In the genomic region with DNA sequence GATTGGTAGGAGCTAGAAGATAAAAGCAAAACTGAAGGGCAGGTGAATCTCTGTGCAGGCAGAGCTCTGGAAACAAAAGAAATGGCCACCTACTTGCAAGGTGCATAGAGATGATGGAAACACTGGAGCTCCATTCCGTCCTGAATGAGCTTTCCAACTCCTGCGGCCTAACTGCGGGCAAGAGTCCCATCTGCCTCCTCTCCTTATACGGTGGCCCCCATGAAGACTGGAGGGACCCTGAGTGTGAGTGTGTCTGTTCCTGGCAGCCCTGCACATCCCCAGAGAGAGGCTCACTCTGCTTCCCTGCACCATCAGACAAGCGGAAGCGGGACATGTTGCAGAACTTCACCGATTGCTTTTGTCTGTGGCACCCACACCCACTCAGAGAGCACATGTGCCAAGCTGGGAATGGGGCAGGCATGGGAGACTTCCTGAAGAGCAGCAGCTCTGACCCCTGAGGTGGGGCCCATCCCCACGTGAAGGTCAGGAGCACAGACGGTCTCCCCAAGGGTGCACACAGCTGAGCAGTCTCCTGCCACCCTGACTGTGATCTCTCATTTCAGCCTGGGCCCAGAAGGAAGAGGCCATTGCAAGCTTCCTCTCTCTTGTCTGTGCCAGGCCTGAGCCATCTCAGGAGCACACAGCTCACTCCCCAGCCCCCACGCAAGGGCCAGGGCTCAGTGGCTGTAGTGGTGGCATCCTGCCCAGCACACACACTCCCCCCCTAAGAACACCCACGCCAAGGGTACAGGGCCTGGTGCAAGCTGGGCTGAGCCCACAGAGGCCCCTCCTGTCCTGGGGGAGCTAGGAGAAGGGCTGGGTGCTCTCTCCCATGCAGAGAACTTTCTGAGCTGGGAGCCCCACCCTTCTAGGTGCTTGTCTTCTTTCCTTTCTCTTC, we compare ENCODE assay signal across 1 cellular context.
TF ChIP-seq lines count a peak whose summit lies in the region.

No MANE protein-coding gene starts in this region.

TF ChIP-seq in HepG2, 621 proteins besides CTCF, POLR2A, EP300 and RAD21 (continued from another document and continues in another):
- TF ChIP-seq MYPOP (CRISPR knock-in tag; IDR thresholded peaks at IDR 0.05) (no peak), ZNF589 (CRISPR knock-in tag; conservative IDR thresholded peaks at IDR 0.05) (no peak), ELF3 (CRISPR knock-in tag; IDR thresholded peaks at IDR 0.05) (no peak), ZFP36 (IDR thresholded peaks at IDR 0.05; ENCODE audit: borderline replicate concordance, low read depth, low read length, partially characterized antibody) (no peak), RBAK (CRISPR knock-in tag; IDR thresholded peaks at IDR 0.05) (no peak), ZNF552 (CRISPR knock-in tag; IDR thresholded peaks at IDR 0.05; ENCODE audit: borderline replicate concordance) (no peak), KDM1A (CRISPR knock-in tag; IDR thresholded peaks at IDR 0.05) (no peak), ZNF570 (CRISPR knock-in tag; IDR thresholded peaks at IDR 0.05; ENCODE audit: borderline replicate concordance) (no peak), RFXANK (CRISPR knock-in tag; IDR thresholded peaks at IDR 0.05) (no peak), ZFAT (CRISPR knock-in tag; conservative IDR thresholded peaks at IDR 0.05) (no peak), THAP8 (CRISPR knock-in tag; IDR thresholded peaks at IDR 0.05; ENCODE audit: borderline replicate concordance) (no peak), HNF1B (CRISPR knock-in tag; IDR thresholded peaks at IDR 0.05) (no peak), GATAD1 (CRISPR knock-in tag; IDR thresholded peaks at IDR 0.05) (no peak; the same call in 1 of the 2 replicates), ZNF337 (CRISPR knock-in tag; IDR thresholded peaks at IDR 0.05; ENCODE audit: borderline replicate concordance, low read depth) (no peak), KDM2A (CRISPR knock-in tag; IDR thresholded peaks at IDR 0.05; ENCODE audit: borderline replicate concordance, low read depth) (no peak), AGO1 (IDR thresholded peaks at IDR 0.05; ENCODE audit: low read depth, low read length, poor library complexity, severe bottlenecking) (no peak), ONECUT2 (CRISPR knock-in tag; IDR thresholded peaks at IDR 0.05) (no peak), UBTF (CRISPR knock-in tag; IDR thresholded peaks at IDR 0.05) (peak; percentile 36), ZNF530 (CRISPR knock-in tag; IDR thresholded peaks at IDR 0.05; ENCODE audit: low read depth) (no peak), ZNF691 (CRISPR knock-in tag; IDR thresholded peaks at IDR 0.05; ENCODE audit: borderline replicate concordance, low read depth) (no peak), FOXA1 (IDR thresholded peaks at IDR 0.05) (no peak), FOXA1 (CRISPR knock-in tag; IDR thresholded peaks at IDR 0.05) (no peak), ZNF724P (CRISPR knock-in tag; IDR thresholded peaks at IDR 0.05; ENCODE audit: borderline replicate concordance) (no peak), ZNF543 (CRISPR knock-in tag; IDR thresholded peaks at IDR 0.05) (no peak), MEF2D (CRISPR knock-in tag; IDR thresholded peaks at IDR 0.05) (peak; percentile 84; the same call in 1 of the 2 replicates), ZNF138 (CRISPR knock-in tag; IDR thresholded peaks at IDR 0.05; ENCODE audit: low read depth) (no peak), ESRRA (CRISPR knock-in tag; IDR thresholded peaks at IDR 0.05; ENCODE audit: low read depth) (0 out of 2 replicates have a peak, but pooled peaks have one; percentile 59), HNF4A (CRISPR knock-in tag; IDR thresholded peaks at IDR 0.05) (no peak), ARID2 (CRISPR knock-in tag; IDR thresholded peaks at IDR 0.05; ENCODE audit: borderline replicate concordance) (no peak), RBM39 (IDR thresholded peaks at IDR 0.05; ENCODE audit: low read depth, low read length, poor library complexity, severe bottlenecking) (peak; percentile 40), MTA1 (CRISPR knock-in tag; IDR thresholded peaks at IDR 0.05; ENCODE audit: borderline replicate concordance) (peak; percentile 84; the same call in 1 of the 2 replicates), JUN (CRISPR knock-in tag; IDR thresholded peaks at IDR 0.05) (no peak), MAFF (IDR thresholded peaks at IDR 0.05; ENCODE audit: low read depth, low read length) (no peak), THAP9 (CRISPR knock-in tag; IDR thresholded peaks at IDR 0.05; ENCODE audit: borderline replicate concordance) (peak; percentile 82), NR0B2 (CRISPR knock-in tag; IDR thresholded peaks at IDR 0.05) (0 out of 2 replicates have a peak, but pooled peaks have one; percentile 2), ATF5 (CRISPR knock-in tag; IDR thresholded peaks at IDR 0.05; ENCODE audit: low read depth) (0 out of 2 replicates have a peak, but pooled peaks have one; percentile 54), ZNF343 (CRISPR knock-in tag; IDR thresholded peaks at IDR 0.05) (no peak)
- TF ChIP-seq, protein P1, sequence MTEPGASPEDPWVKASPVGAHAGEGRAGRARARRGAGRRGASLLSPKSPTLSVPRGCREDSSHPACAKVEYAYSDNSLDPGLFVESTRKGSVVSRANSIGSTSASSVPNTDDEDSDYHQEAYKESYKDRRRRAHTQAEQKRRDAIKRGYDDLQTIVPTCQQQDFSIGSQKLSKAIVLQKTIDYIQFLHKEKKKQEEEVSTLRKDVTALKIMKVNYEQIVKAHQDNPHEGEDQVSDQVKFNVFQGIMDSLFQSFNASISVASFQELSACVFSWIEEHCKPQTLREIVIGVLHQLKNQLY (CRISPR knock-in tag; IDR thresholded peaks at IDR 0.05) = no peak
- TF ChIP-seq, protein P2, sequence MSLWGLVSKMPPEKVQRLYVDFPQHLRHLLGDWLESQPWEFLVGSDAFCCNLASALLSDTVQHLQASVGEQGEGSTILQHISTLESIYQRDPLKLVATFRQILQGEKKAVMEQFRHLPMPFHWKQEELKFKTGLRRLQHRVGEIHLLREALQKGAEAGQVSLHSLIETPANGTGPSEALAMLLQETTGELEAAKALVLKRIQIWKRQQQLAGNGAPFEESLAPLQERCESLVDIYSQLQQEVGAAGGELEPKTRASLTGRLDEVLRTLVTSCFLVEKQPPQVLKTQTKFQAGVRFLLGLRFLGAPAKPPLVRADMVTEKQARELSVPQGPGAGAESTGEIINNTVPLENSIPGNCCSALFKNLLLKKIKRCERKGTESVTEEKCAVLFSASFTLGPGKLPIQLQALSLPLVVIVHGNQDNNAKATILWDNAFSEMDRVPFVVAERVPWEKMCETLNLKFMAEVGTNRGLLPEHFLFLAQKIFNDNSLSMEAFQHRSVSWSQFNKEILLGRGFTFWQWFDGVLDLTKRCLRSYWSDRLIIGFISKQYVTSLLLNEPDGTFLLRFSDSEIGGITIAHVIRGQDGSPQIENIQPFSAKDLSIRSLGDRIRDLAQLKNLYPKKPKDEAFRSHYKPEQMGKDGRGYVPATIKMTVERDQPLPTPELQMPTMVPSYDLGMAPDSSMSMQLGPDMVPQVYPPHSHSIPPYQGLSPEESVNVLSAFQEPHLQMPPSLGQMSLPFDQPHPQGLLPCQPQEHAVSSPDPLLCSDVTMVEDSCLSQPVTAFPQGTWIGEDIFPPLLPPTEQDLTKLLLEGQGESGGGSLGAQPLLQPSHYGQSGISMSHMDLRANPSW (CRISPR knock-in tag; IDR thresholded peaks at IDR 0.05; ENCODE audit: borderline replicate concordance) = no peak
- TF ChIP-seq, protein P3, sequence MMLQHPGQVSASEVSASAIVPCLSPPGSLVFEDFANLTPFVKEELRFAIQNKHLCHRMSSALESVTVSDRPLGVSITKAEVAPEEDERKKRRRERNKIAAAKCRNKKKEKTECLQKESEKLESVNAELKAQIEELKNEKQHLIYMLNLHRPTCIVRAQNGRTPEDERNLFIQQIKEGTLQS (CRISPR knock-in tag; IDR thresholded peaks at IDR 0.05) = no peak
- TF ChIP-seq, protein P4, sequence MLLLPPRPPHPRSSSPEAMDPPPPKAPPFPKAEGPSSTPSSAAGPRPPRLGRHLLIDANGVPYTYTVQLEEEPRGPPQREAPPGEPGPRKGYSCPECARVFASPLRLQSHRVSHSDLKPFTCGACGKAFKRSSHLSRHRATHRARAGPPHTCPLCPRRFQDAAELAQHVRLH (CRISPR knock-in tag; IDR thresholded peaks at IDR 0.05; ENCODE audit: borderline replicate concordance, low read depth) = no peak
